Comparison of ENCODE assay signal across 8 cellular contexts in the genomic region with DNA sequence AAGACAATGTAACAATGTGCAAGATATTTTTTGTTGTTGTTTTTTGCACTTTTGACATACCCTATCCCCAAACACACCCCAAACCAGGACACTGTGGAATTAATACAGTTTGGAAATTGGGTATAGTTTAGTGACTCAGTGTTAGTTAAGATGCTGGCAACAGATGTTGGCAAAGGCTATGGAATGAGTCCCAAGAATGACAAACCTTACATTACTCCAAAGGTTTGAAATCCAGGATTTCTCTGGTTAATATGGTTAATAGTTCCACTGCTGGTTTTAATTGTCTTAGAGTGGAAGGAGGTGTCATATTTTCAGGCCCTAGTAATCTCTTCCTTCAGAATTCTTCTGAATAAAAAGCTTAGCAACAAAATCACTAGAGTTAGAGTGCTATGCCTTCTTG. TPM values are rescaled to one million over a fixed set of nuclear protein-coding genes. Genes with fewer than 3 reads are reported as not detected.
DNase-seq lines count a peak whose midpoint lies in the region; ATAC-seq, FAIRE-seq and TF ChIP-seq lines count a peak whose summit lies in the region.

No MANE protein-coding gene starts in this region.

- H3K27me3 Mint-ChIP-seq in naive thymus-derived CD8-positive, alpha-beta T cell, result peaks cover 0 to 2% (median 0%) of the 10 kb centered on the region in 5 donors
- no peaks in the 10 kb centered on the region for H3K27me3 Mint-ChIP-seq in mesothelial cell of epicardium (ENCODE audit: low read depth)

- H3K27ac ChIP-seq in BLaER1, result peak overlapping the region; percentile 100
- peak overlapping the region; percentile 99 for H3K27ac ChIP-seq in KOPT-K1 (ENCODE audit: low read depth, low read length, poor library complexity, severe bottlenecking)

- peak overlapping the region; percentile 97 to 100 (median 100) for H3K27ac Mint-ChIP-seq in naive thymus-derived CD8-positive, alpha-beta T cell
- no peak overlapping the region for H3K27ac Mint-ChIP-seq in mesothelial cell of epicardium

- peak overlapping the region; percentile 92 to 99 (median 96) for H3K4me3 Mint-ChIP-seq in naive thymus-derived CD8-positive, alpha-beta T cell
- H3K4me3 Mint-ChIP-seq in mesothelial cell of epicardium, result no peak overlapping the region

- peaks cover 45% of the 10 kb centered on the region for H3K4me1 ChIP-seq in BLaER1

- H3K36me3 ChIP-seq in BLaER1 (peaks cover 2% of the 10 kb centered on the region; the same call in 1 of the 2 replicates), KOPT-K1 (ENCODE audit: insufficient read depth, low read length) (peaks cover 11% of the 10 kb centered on the region), bronchial epithelial cell (ENCODE audit: control insufficient read depth, insufficient read depth, low read length) (no peaks in the 10 kb centered on the region)

- FAIRE-seq in bronchial epithelial cell (lab: Jason Lieb, UNC), result no peak

- DNase-seq in bronchial epithelial cell (ENCODE audit: low read depth) (peak; percentile 68), NCI-H748 (lab: John Stamatoyannopoulos, UW; ENCODE audit: unreplicated experiment) (no peak), HPDE6-E6E7 (ENCODE audit: extremely low spot score) (no peak), mesothelial cell of epicardium (ENCODE audit: low spot score in 2 of 2, unreplicated experiment in 2 of 2) (no peak)
- no peak for DNase-seq in naive thymus-derived CD8-positive, alpha-beta T cell

- peaks cover 20 to 70% (median 63%) of the 10 kb centered on the region in 4 donors for H3K4me1 Mint-ChIP-seq in naive thymus-derived CD8-positive, alpha-beta T cell
- H3K4me1 Mint-ChIP-seq in mesothelial cell of epicardium, result peaks cover 21% of the 10 kb centered on the region

- H3K9me3 Mint-ChIP-seq in naive thymus-derived CD8-positive, alpha-beta T cell, result no peaks in the 10 kb centered on the region
- H3K9me3 Mint-ChIP-seq in mesothelial cell of epicardium, result no peaks in the 10 kb centered on the region

- TF ChIP-seq CTCF in bronchial epithelial cell (IDR thresholded peaks at IDR 0.05; ENCODE audit: insufficient read depth, low read length, severe bottlenecking) (no peak), mesothelial cell of epicardium (IDR thresholded peaks at IDR 0.05; ENCODE audit: unreplicated experiment) (no peak)

- peaks cover 0 to 14% (median 13%) of the 10 kb centered on the region in 3 donors for H3K36me3 Mint-ChIP-seq in naive thymus-derived CD8-positive, alpha-beta T cell
- peaks cover 5% of the 10 kb centered on the region for H3K36me3 Mint-ChIP-seq in mesothelial cell of epicardium

- H3K27me3 ChIP-seq in BLaER1 (no peaks in the 10 kb centered on the region), bronchial epithelial cell (ENCODE audit: control insufficient read depth, insufficient read depth, low read length) (no peaks in the 10 kb centered on the region)

- H3K9ac ChIP-seq in BLaER1, result peak overlapping the region; percentile 39; the same call in 1 of the 2 replicates

- POLR2A ChIA-PET in naive thymus-derived CD8-positive, alpha-beta T cell (lab: Charles Lee), result interaction anchor here (1.2 to 3.8 kb wide), 5 partner anchors 11 to 833 kb away, joined by 3 to 36 read pairs (median 7); a partner anchor contains a TSS

- peak overlapping the region; percentile 92 for H3K4me2 ChIP-seq in BLaER1

- H3K4me3 ChIP-seq in BLaER1, result peak overlapping the region; percentile 98; the same call in 1 of the 2 replicates
- no peak overlapping the region for H3K4me3 ChIP-seq in bronchial epithelial cell (ENCODE audit: low read depth, low read length)

- peaks cover 2% of the 10 kb centered on the region for H4K20me1 ChIP-seq in BLaER1

- H3K9me3 ChIP-seq in BLaER1 (no peaks in the 10 kb centered on the region), KOPT-K1 (ENCODE audit: insufficient read depth, low read length, poor library complexity, severe bottlenecking) (no peaks in the 10 kb centered on the region)

- no peak for ATAC-seq in naive thymus-derived CD8-positive, alpha-beta T cell
- no peak for ATAC-seq in GM21447 (IDR thresholded peaks at IDR 0.05; ENCODE audit: unreplicated experiment)

RNA-seq across cellular contexts. Expression of a gene that starts 0.8 kb away (rescaled TPM):
- total RNA-seq in bronchial epithelial cell, result 1.6 and 1.7 TPM in 2 replicates
- total RNA-seq in naive thymus-derived CD8-positive, alpha-beta T cell, result 100 to 1,000 TPM; 200 TPM
- polyA plus RNA-seq in naive thymus-derived CD8-positive, alpha-beta T cell, result 100 to 1,000 TPM; 208 to 261 (median 220) TPM
- 5.1 to 6.2 TPM (median 5.8 TPM) in 3 replicates for total RNA-seq in mesothelial cell of epicardium

RNA-seq across cellular contexts. Expression of a gene that starts 4.0 kb away (rescaled TPM):
- total RNA-seq in bronchial epithelial cell (48.6 and 49.5 TPM in 2 replicates), mesothelial cell of epicardium (39.6 to 41.0 TPM (median 39.7 TPM) in 3 replicates)
- 10 to 100 TPM; 46.1 to 49.6 TPM for total RNA-seq in naive thymus-derived CD8-positive, alpha-beta T cell
- 1 to 10 TPM; 4.8 to 9.4 (median 7.1) TPM for polyA plus RNA-seq in naive thymus-derived CD8-positive, alpha-beta T cell

RNA-seq across cellular contexts. Expression of a gene that starts 47.6 kb away (rescaled TPM):
- total RNA-seq in bronchial epithelial cell (2.0 and 2.4 TPM in 2 replicates), mesothelial cell of epicardium (2.5 to 2.7 TPM (median 2.7 TPM) in 3 replicates)
- 1 to 10 TPM; 2.9 to 3.0 TPM for total RNA-seq in naive thymus-derived CD8-positive, alpha-beta T cell
- polyA plus RNA-seq in naive thymus-derived CD8-positive, alpha-beta T cell, result under 1 TPM in 2 of 3 donors, not detected in 1; 0.15 to 0.28 TPM

Comparison
In these comparisons a context has a peak if more than half of its experiments do, and no peak if none do; other contexts are left out.
1. RNA of a gene that starts 0.8 kb away (total RNA-seq): 200 TPM in naive thymus-derived CD8-positive, alpha-beta T cell; 5.1 to 6.2 TPM in mesothelial cell of epicardium and 1.6 to 1.7 TPM in bronchial epithelial cell; every median in the first group is over 10 times any median in the second.